ENCODE assay signal across 7 cellular contexts in the genomic region with DNA sequence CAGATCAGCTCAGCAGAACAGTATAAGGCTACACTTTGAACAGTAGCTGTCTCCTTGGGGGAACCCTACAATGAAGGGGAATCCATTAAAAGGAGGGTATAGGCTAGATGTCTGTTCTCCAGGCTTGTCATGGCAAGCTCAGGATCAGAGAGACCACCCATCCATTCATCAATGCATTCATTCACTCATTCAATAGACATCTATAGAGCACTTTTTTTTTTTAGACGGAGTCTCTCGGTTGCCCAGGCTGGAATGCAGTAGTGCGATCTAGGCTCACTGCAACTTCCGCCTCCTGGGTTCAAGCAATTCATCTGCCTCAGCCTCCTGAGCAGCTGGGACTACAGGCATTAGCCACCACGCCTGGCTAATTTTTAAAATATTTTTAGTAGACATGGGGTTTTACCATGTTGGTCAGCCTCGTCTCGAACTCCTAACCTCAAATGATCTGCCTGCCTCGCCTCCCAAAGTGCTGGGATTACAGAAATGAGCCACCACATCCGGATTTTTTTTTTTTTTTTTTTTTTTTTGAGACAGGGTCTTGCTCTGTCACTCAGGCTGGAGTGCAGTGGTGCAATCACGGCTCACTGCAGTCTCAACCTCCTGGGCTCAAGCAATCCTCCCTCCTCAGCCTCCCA. TPM values are rescaled to one million over a fixed set of nuclear protein-coding genes. Genes with fewer than 3 reads are reported as not detected.
DNase-seq lines count a peak whose midpoint lies in the region; ATAC-seq and TF ChIP-seq lines count a peak whose summit lies in the region.
"Not testable (repeated sequence)": the region's sequence is repeated elsewhere in the genome, so short reads cannot be mapped to it uniquely, and the experiment has no call there.

No MANE protein-coding gene starts in this region.

- not testable (repeated sequence) for DNase-seq in SK-N-MC (ENCODE audit: low read depth, low spot score); colonic mucosa; hepatocyte (ENCODE audit: low spot score)
- DNase-seq in activated naive CD4-positive, alpha-beta T cell treated with anti-CD3 and anti-CD28 coated beads for 36 hours, result peak; percentile 32

- H4K20me1 ChIP-seq in hepatocyte (ENCODE audit: insufficient read depth, poor library complexity, severe bottlenecking), result not testable (repeated sequence)

- ATAC-seq in GM18511 (IDR thresholded peaks at IDR 0.05; ENCODE audit: unreplicated experiment), result peak; percentile 24
- ATAC-seq in stimulated activated memory B cell treated with anti-CD40 and anti-IgM and Interleukin-4, amounts not matched to agents 10 μg/mL and 1 μg/mL and 100 μg/mL, for 72 hours, result not testable (repeated sequence)

- not testable (repeated sequence) for H2AFZ ChIP-seq in hepatocyte

- 95% methylated on average over 10 of the region's 10 CpGs for WGBS in hepatocyte (ENCODE audit: low lambda C conversion rate, missing lambda C conversion rate)

- H3K9me2 ChIP-seq in hepatocyte (replicated peaks; ENCODE audit: insufficient read depth), result not testable (repeated sequence)

- not testable (repeated sequence) for TF ChIP-seq CTCF in colonic mucosa (IDR thresholded peaks at IDR 0.05); hepatocyte (IDR thresholded peaks at IDR 0.05; ENCODE audit: poor library complexity); nephron (IDR thresholded peaks at IDR 0.05; ENCODE audit: unreplicated experiment in 3 of 3)

- not testable (repeated sequence) for H3K27me3 Mint-ChIP-seq in activated naive CD4-positive, alpha-beta T cell treated with anti-CD3 and anti-CD28 coated beads for 36 hours (ENCODE audit: low read depth); nephron (ENCODE audit: low read depth); stimulated activated memory B cell treated with anti-CD40 and anti-IgM and Interleukin-4, amounts not matched to agents 10 μg/mL and 1 μg/mL and 100 μg/mL, for 72 hours

- H3K27ac ChIP-seq in SK-N-MC (peak overlapping the region; percentile 98), colonic mucosa (peak overlapping the region; percentile 90), hepatocyte (peak overlapping the region; percentile 93)

- CTCF ChIA-PET in activated naive CD4-positive, alpha-beta T cell treated with anti-CD3 and anti-CD28 coated beads for 36 hours (lab: Charles Lee), result interaction anchor here (0.6 to 3.0 kb wide), 10 partner anchors 10 to 544 kb away, joined by 3 to 13 read pairs (median 8); a partner anchor contains a TSS

- H3K9ac ChIP-seq in SK-N-MC (ENCODE audit: insufficient read length); colonic mucosa (ENCODE audit: low read depth in 2 of 2, low read length in 2 of 2): not testable (repeated sequence)

- H3K4me3 ChIP-seq in SK-N-MC, colonic mucosa, hepatocyte: not testable (repeated sequence)

- H3K4me2 ChIP-seq in hepatocyte, result not testable (repeated sequence)

- not testable (repeated sequence) for H3K27me3 ChIP-seq in colonic mucosa, hepatocyte

- H3K36me3 Mint-ChIP-seq in activated naive CD4-positive, alpha-beta T cell treated with anti-CD3 and anti-CD28 coated beads for 36 hours (ENCODE audit: low read depth); nephron (ENCODE audit: low read depth); stimulated activated memory B cell treated with anti-CD40 and anti-IgM and Interleukin-4, amounts not matched to agents 10 μg/mL and 1 μg/mL and 100 μg/mL, for 72 hours: not testable (repeated sequence)

- H3K79me2 ChIP-seq in hepatocyte, result not testable (repeated sequence)

- intact Hi-C loops in activated naive CD4-positive, alpha-beta T cell treated with anti-CD3 and anti-CD28 coated beads for 36 hours (cut with micrococcal nuclease), result loop anchor here (1.0 kb wide), 1 partner anchor 30 kb away; no protein-coding TSS in a partner anchor
- intact Hi-C loops in colonic mucosa (cut with DNase I), result not testable (repeated sequence)

- not testable (repeated sequence) for H3K4me1 ChIP-seq in colonic mucosa
- H3K4me1 ChIP-seq in hepatocyte (ENCODE audit: insufficient read depth), result peaks cover 29% of the 10 kb centered on the region

- not testable (repeated sequence) for H3K4me3 Mint-ChIP-seq in activated naive CD4-positive, alpha-beta T cell treated with anti-CD3 and anti-CD28 coated beads for 36 hours; stimulated activated memory B cell treated with anti-CD40 and anti-IgM and Interleukin-4, amounts not matched to agents 10 μg/mL and 1 μg/mL and 100 μg/mL, for 72 hours
- peak overlapping the region in 1 of 3 experiments; percentile 1 for H3K4me3 Mint-ChIP-seq in nephron

- peaks cover 83% of the 10 kb centered on the region for H3K4me1 Mint-ChIP-seq in activated naive CD4-positive, alpha-beta T cell treated with anti-CD3 and anti-CD28 coated beads for 36 hours (ENCODE audit: low read depth)
- H3K4me1 Mint-ChIP-seq in nephron, result peaks cover 52% of the 10 kb centered on the region
- peaks cover 65% of the 10 kb centered on the region for H3K4me1 Mint-ChIP-seq in stimulated activated memory B cell treated with anti-CD40 and anti-IgM and Interleukin-4, amounts not matched to agents 10 μg/mL and 1 μg/mL and 100 μg/mL, for 72 hours

- not testable (repeated sequence) for H3K9me3 ChIP-seq in SK-N-MC (ENCODE audit: low read depth, low read length); colonic mucosa; hepatocyte (ENCODE audit: low read depth)

- H3K9me3 Mint-ChIP-seq in activated naive CD4-positive, alpha-beta T cell treated with anti-CD3 and anti-CD28 coated beads for 36 hours; nephron; stimulated activated memory B cell treated with anti-CD40 and anti-IgM and Interleukin-4, amounts not matched to agents 10 μg/mL and 1 μg/mL and 100 μg/mL, for 72 hours: not testable (repeated sequence)

- peak overlapping the region; percentile 99 for H3K27ac Mint-ChIP-seq in activated naive CD4-positive, alpha-beta T cell treated with anti-CD3 and anti-CD28 coated beads for 36 hours
- peak overlapping the region; percentile 99 to 100 (median 99) for H3K27ac Mint-ChIP-seq in nephron
- peak overlapping the region; percentile 97 for H3K27ac Mint-ChIP-seq in stimulated activated memory B cell treated with anti-CD40 and anti-IgM and Interleukin-4, amounts not matched to agents 10 μg/mL and 1 μg/mL and 100 μg/mL, for 72 hours

- not testable (repeated sequence) for H3K36me3 ChIP-seq in SK-N-MC (ENCODE audit: insufficient read depth, low read length); colonic mucosa; hepatocyte (replicated peaks; ENCODE audit: insufficient read depth, low read depth)

RNA-seq across cellular contexts. Expression of a gene that starts 47.2 kb away (rescaled TPM):
- 100 to 1,000 TPM; 363 to 374 TPM for total RNA-seq in activated naive CD4-positive, alpha-beta T cell treated with anti-CD3 and anti-CD28 coated beads for 36 hours
- total RNA-seq in colonic mucosa (100 to 1,000 TPM; 348 to 401 TPM), hepatocyte (88.5 and 97.1 TPM in 2 replicates)
- polyA plus RNA-seq in hepatocyte, result 180 and 183 TPM in 2 replicates

RNA-seq across cellular contexts. Expression of a gene that starts 56.4 kb away (rescaled TPM):
- 10 to 100 TPM; 19.2 to 23.3 TPM for total RNA-seq in activated naive CD4-positive, alpha-beta T cell treated with anti-CD3 and anti-CD28 coated beads for 36 hours
- total RNA-seq in colonic mucosa (10 to 100 TPM in 1 of 2 donors, 1 to 10 TPM in 1; 7.1 to 11.4 TPM), hepatocyte (16.3 and 22.0 TPM in 2 replicates)
- polyA plus RNA-seq in hepatocyte, result 10.1 and 14.3 TPM in 2 replicates
